Comparison of ENCODE assay signal across 24 cellular contexts in the genomic region with DNA sequence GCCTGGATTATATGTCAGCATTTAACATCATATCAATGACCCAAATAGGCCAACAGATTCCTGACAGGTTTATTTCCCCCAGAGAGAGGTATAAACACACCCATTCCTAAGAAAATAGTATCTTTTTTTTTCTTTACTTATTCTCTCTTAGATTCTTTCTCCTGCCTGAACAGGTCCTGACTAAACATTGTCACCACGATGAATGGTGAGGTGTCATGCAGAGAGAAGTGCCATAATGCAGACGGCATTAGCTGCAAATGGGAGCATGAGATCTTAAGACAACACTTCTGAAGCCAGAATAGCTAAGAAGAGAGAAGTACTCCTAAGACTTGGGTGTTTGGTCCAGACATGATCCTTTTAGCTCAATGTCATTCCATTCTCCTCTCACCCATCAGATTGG.
"Had no signal": no experiment of that assay in that cellular context is flagged by ENCODE, and none has a peak within 500 bp of the region (broad histone marks: within the 10 kb centered on the region; RNA-seq: fewer than 3 reads in every experiment).

No MANE protein-coding gene starts in this region.

- H3K4me3 ChIP-seq: stomach, suprapubic skin, testis, thoracic aorta, thyroid gland, tibial artery, tibial nerve, transverse colon, upper lobe of left lung, upper lobe of right lung, uterus, vagina had no signal

- H3K27me3 ChIP-seq: suprapubic skin, testis, thyroid gland, tibial artery, tibial nerve, transverse colon, upper lobe of left lung, upper lobe of right lung, uterus, vagina had no signal

- H3K27ac ChIP-seq: stomach, suprapubic skin, testis, thoracic aorta, thyroid gland, tibial artery, tibial nerve, transverse colon, upper lobe of left lung, upper lobe of right lung, uterus, vagina had no signal

- H3K36me3 ChIP-seq: stomach, suprapubic skin, thoracic aorta, thyroid gland, tibial artery, tibial nerve, transverse colon, upper lobe of left lung, upper lobe of right lung, uterus, vagina had no signal

- DNase-seq: stimulated activated CD4-positive, alpha-beta T cell treated with anti-CD3 and anti-CD28 coated beads, Interleukin-2, amount 100 ng/mL, for 48 hours; stimulated activated CD4-positive, alpha-beta T cell treated with anti-CD3 and anti-CD28 coated beads, Interleukin-4, amount 100 ng/mL, for 1 hour; stimulated activated CD4-positive, alpha-beta T cell treated with anti-CD3 and anti-CD28 coated beads, Interleukin-4, amount 100 ng/mL, for 24 hours; stimulated activated CD4-positive, alpha-beta T cell treated with anti-CD3 and anti-CD28 coated beads, Interleukin-4, amount 100 ng/mL, for 4 hours; stimulated activated CD8-positive, alpha-beta memory T cell treated with anti-CD3 and anti-CD28 coated beads, Interleukin-4, amount 100 ng/mL, for 48 hours; stimulated activated naive B cell treated with anti-CD40 and anti-IgM and Interleukin-4, amounts not matched to agents 10 μg/mL and 1 μg/mL and 100 μg/mL, for 72 hours; stimulated activated naive CD4-positive, alpha-beta T cell; stimulated activated naive CD4-positive, alpha-beta T cell treated with Interleukin-2 at 50 U/mL for 16 hours; stimulated activated naive CD8-positive, alpha-beta T cell treated with anti-CD3 and anti-CD28 coated beads, Interleukin-15, amount 100 ng/mL, for 72 hours; stimulated activated naive CD8-positive, alpha-beta T cell treated with anti-CD3 and anti-CD28 coated beads, Interleukin-15, Interleukin-2, amounts not matched to agents 100 U/mL and 50 U/mL, for 24 hours; stomach; substantia nigra; testis; thyroid gland; tibial artery; transverse colon; trophoblast cell; upper lobe of left lung; upper lobe of right lung; uterus had no signal

- H3K9me3 ChIP-seq: stomach, suprapubic skin, testis, thoracic aorta, thyroid gland, tibial artery, tibial nerve, transverse colon, upper lobe of left lung, upper lobe of right lung, uterus, vagina had no signal
